Comparison of ENCODE assay signal across 9 cellular contexts in the genomic region with DNA sequence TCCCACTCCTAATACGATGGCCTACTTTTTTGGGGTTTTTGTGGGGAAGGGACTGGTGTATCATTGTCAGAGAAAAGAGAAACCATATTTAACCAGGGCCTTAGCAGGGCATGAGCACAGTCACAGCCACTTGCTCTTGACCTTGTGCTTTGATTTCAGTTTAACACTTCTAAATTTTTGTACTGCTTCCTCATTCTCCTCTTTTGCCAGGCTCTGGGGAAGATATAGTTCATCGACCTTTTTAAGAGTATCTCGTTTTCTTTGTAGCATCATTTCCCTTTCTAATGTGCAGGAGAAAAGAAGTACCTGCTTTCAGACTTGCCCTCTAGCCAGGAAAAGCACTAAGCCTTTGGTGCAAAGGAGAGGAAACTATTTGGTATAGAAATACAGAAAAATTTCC. TPM values are rescaled to one million over a fixed set of nuclear protein-coding genes. Genes with fewer than 3 reads are reported as not detected.
DNase-seq lines count a peak whose midpoint lies in the region; ATAC-seq lines count a peak whose summit lies in the region.
"Had no signal": no experiment of that assay in that cellular context is flagged by ENCODE, and none has a peak within 500 bp of the region (broad histone marks: within the 10 kb centered on the region; RNA-seq: fewer than 3 reads in every experiment).

No MANE protein-coding gene starts in this region.

- no peaks in the 10 kb centered on the region; the same call in 1 of the 2 replicates for H3K36me3 ChIP-seq in Karpas-422 (ENCODE audit: insufficient read depth, low read length)
- H3K36me3 ChIP-seq: cardiac muscle cell had no signal

- peaks cover 68 to 77% of the 10 kb centered on the region in 2 donors for H3K4me1 Mint-ChIP-seq in natural killer cell treated with Interleukin-12 subunit alpha and Interleukin-12 subunit beta and Interleukin-15 and Interleukin-18, amount 100 ng/mL, for 72 hours (ENCODE audit: low read depth in 2 of 2)

- H2AFZ ChIP-seq in Karpas-422 (ENCODE audit: low read length), result no peak overlapping the region

- H3K9me3 Mint-ChIP-seq in natural killer cell treated with Interleukin-12 subunit alpha and Interleukin-12 subunit beta and Interleukin-15 and Interleukin-18, amount 100 ng/mL, for 72 hours, result no peaks in the 10 kb centered on the region

- H3K36me3 Mint-ChIP-seq in natural killer cell treated with Interleukin-12 subunit alpha and Interleukin-12 subunit beta and Interleukin-15 and Interleukin-18, amount 100 ng/mL, for 72 hours, result peaks cover 15% of the 10 kb centered on the region

- peak overlapping the region; percentile 77 for H3K4me3 ChIP-seq in Karpas-422 (ENCODE audit: low read length)

- peak; percentile 62 for DNase-seq in CD1c-positive myeloid dendritic cell (ENCODE audit: extremely low spot score)
- DNase-seq in Karpas-422, result peak; percentile 82
- no peak for DNase-seq in caudate nucleus (lab: John Stamatoyannopoulos, UW)
- no peak for DNase-seq in natural killer cell treated with Interleukin-12 subunit alpha and Interleukin-12 subunit beta and Interleukin-15 and Interleukin-18, amount 100 ng/mL, for 72 hours (ENCODE audit: low spot score)
- no peak for DNase-seq in amniotic stem cell (lab: John Stamatoyannopoulos, UW)
- no peak for DNase-seq in stimulated activated naive CD4-positive, alpha-beta T cell treated with Interleukin-2 at 50 U/mL for 16 hours (lab: John Stamatoyannopoulos, UW)

- H3K27me3 ChIP-seq in Karpas-422 (ENCODE audit: low read length), result no peaks in the 10 kb centered on the region
- H3K27me3 ChIP-seq: cardiac muscle cell had no signal

- H3K9me2 ChIP-seq in Karpas-422 (replicated peaks; ENCODE audit: insufficient read depth, low read length), result no peaks in the 10 kb centered on the region

- H3K9ac ChIP-seq in Karpas-422 (ENCODE audit: low read length), result peak overlapping the region; percentile 97

- ATAC-seq in natural killer cell treated with Interleukin-12 subunit alpha and Interleukin-12 subunit beta and Interleukin-15 and Interleukin-18, amount 100 ng/mL, for 72 hours, result no peak
- ATAC-seq in GM21825 (IDR thresholded peaks at IDR 0.05; ENCODE audit: unreplicated experiment), result no peak
- ATAC-seq in HG03175 (IDR thresholded peaks at IDR 0.05; ENCODE audit: unreplicated experiment), result no peak

- H3K9me3 ChIP-seq in Karpas-422 (ENCODE audit: low read length), result no peaks in the 10 kb centered on the region

- peaks cover 68% of the 10 kb centered on the region for H3K4me1 ChIP-seq in Karpas-422 (ENCODE audit: low read length)

- H3K27ac ChIP-seq in Karpas-422 (ENCODE audit: low read length), result peak overlapping the region; percentile 96
- H3K27ac ChIP-seq in caudate nucleus (ENCODE audit: low read depth, low read length), result peak overlapping the region; percentile 24
- H3K27ac ChIP-seq: cardiac muscle cell had no signal

- peaks cover 82% of the 10 kb centered on the region for H3K79me2 ChIP-seq in Karpas-422 (ENCODE audit: low read length)

- peak overlapping the region; percentile 98 for H3K4me2 ChIP-seq in Karpas-422 (ENCODE audit: low read depth, low read length, poor library complexity, severe bottlenecking)

- H4K20me1 ChIP-seq in Karpas-422 (ENCODE audit: insufficient read depth, low read depth, low read length), result no peaks in the 10 kb centered on the region; the same call in 1 of the 2 replicates

- no peaks in the 10 kb centered on the region for H3K27me3 Mint-ChIP-seq in natural killer cell treated with Interleukin-12 subunit alpha and Interleukin-12 subunit beta and Interleukin-15 and Interleukin-18, amount 100 ng/mL, for 72 hours

- H3K4me3 Mint-ChIP-seq in natural killer cell treated with Interleukin-12 subunit alpha and Interleukin-12 subunit beta and Interleukin-15 and Interleukin-18, amount 100 ng/mL, for 72 hours, result peak overlapping the region; percentile 98

- peak overlapping the region; percentile 95 for H3K27ac Mint-ChIP-seq in natural killer cell treated with Interleukin-12 subunit alpha and Interleukin-12 subunit beta and Interleukin-15 and Interleukin-18, amount 100 ng/mL, for 72 hours

RNA-seq across cellular contexts. Expression of gene ZBTB1, which starts 2.2 kb away (rescaled TPM):
- total RNA-seq in Karpas-422 (2014; rRNA removed; shearing (Covaris generic); ENCODE audit: low replicate concordance), result 61.2 and 97.5 TPM in 2 replicates
- total RNA-seq in natural killer cell treated with Interleukin-12 subunit alpha and Interleukin-12 subunit beta and Interleukin-15 and Interleukin-18, amount 100 ng/mL, for 72 hours, result 10 to 100 TPM; 42.5 to 46.8 TPM

RNA-seq across cellular contexts. Expression of gene ZBTB25, which starts 3.1 kb away (rescaled TPM):
- total RNA-seq in Karpas-422 (2014; rRNA removed; shearing (Covaris generic); ENCODE audit: low replicate concordance), result 19.6 and 26.3 TPM in 2 replicates
- total RNA-seq in natural killer cell treated with Interleukin-12 subunit alpha and Interleukin-12 subunit beta and Interleukin-15 and Interleukin-18, amount 100 ng/mL, for 72 hours, result 10 to 100 TPM; 15.2 to 21.4 TPM

RNA-seq across cellular contexts. Expression of gene HSPA2, which starts 33.8 kb away (rescaled TPM):
- total RNA-seq in Karpas-422 (2014; rRNA removed; shearing (Covaris generic); ENCODE audit: low replicate concordance), result 0.15 and 0.22 TPM in 2 replicates
- 10 to 100 TPM in 1 of 2 donors, 1 to 10 TPM in 1; 5.7 to 12.5 TPM for total RNA-seq in natural killer cell treated with Interleukin-12 subunit alpha and Interleukin-12 subunit beta and Interleukin-15 and Interleukin-18, amount 100 ng/mL, for 72 hours

RNA-seq across cellular contexts. Expression of gene AKAP5, which starts 41.5 kb away (rescaled TPM):
- total RNA-seq in Karpas-422 (2014; rRNA removed; shearing (Covaris generic); ENCODE audit: low replicate concordance), result 0.22 and 0.56 TPM in 2 replicates
- 1 to 10 TPM; 2.0 to 2.2 TPM for total RNA-seq in natural killer cell treated with Interleukin-12 subunit alpha and Interleukin-12 subunit beta and Interleukin-15 and Interleukin-18, amount 100 ng/mL, for 72 hours

RNA-seq across cellular contexts. Expression of gene PPP1R36, which starts 43.0 kb away (rescaled TPM):
- total RNA-seq in Karpas-422 (2014; rRNA removed; shearing (Covaris generic); ENCODE audit: low replicate concordance), result 0.18 and 1.7 TPM in 2 replicates
- under 1 TPM in 1 of 2 donors, not detected in 1; 0.17 TPM for total RNA-seq in natural killer cell treated with Interleukin-12 subunit alpha and Interleukin-12 subunit beta and Interleukin-15 and Interleukin-18, amount 100 ng/mL, for 72 hours
- total RNA-seq: cardiac muscle cell had no signal

Comparison
In these comparisons a context has a peak if more than half of its experiments do, and no peak if none do; other contexts are left out.
1. DNase-seq: peak in CD1c-positive myeloid dendritic cell (single experiment) and Karpas-422 (single experiment); none in caudate nucleus (0 of 61), natural killer cell treated with Interleukin-12 subunit alpha and Interleukin-12 subunit beta and Interleukin-15 and Interleukin-18, amount 100 ng/mL, for 72 hours (single experiment), amniotic stem cell (single experiment) and stimulated activated naive CD4-positive, alpha-beta T cell treated with Interleukin-2 at 50 U/mL for 16 hours (single experiment).